In the genomic region with DNA sequence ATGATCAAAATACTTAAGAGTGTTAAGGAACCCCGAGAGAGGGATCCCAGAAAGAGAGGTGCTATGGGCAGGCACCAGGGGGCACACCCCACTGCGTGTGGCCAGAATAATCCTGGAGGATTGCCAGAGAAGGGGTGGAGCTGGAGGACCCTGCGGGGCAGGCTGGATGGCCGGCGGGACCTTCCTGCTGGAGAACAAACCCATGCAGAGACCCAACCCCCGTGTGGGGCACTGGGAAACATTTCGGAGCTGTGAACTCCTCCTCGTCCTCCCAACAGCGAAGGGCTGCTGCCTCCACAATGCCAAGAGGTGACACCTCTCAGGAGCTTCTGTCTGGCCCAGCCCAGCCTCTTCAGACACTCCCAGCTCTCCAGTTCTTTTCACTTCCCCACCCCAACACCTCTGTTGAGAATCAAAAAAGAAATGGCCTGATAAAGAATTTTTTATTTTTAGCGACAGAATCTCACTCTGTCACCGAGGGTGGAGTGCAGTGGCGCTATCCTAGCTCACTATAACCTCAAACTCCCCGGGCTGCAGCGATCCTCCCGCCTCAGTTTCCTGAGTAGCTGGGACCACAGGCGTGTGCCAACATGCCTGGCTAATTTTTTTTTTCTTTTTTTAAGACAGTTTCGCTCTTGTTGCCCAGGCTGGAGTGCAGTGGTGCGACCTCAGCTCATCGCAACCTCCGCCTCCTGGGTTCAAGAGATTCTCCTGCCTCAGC, we compare ENCODE assay signal across 8 cellular contexts. TPM values are rescaled to one million over a fixed set of nuclear protein-coding genes. Genes with fewer than 3 reads are reported as not detected.
DNase-seq lines count a peak whose midpoint lies in the region; ATAC-seq, FAIRE-seq and TF ChIP-seq lines count a peak whose summit lies in the region.

No MANE protein-coding gene starts in this region.

- no peak for TF ChIP-seq EP300 in GM12878 (IDR thresholded peaks at IDR 0.05; ENCODE audit: borderline replicate concordance in 1 of 2, control insufficient read depth in 1 of 2, low read depth in 2 of 2, low read length in 2 of 2)

- CTCF ChIA-PET in CD8-positive, alpha-beta memory T cell (lab: Charles Lee): interaction anchor here (0.8 to 2.9 kb wide), 10 partner anchors 13 to 120 kb away, joined by 3 to 11 read pairs (median 6); no protein-coding TSS in a partner anchor
- CTCF ChIA-PET in GM12878 (lab: Yijun Ruan, JAX): interaction anchor here (0.6 to 6.1 kb wide), 21 partner anchors 8 to 300 kb away, joined by 3 to 114 read pairs (median 4); a partner anchor contains a TSS

- peak in 1 of 5 donors; percentile 9 for DNase-seq in CD8-positive, alpha-beta memory T cell
- peak; percentile 54 for DNase-seq in MM.1S
- DNase-seq in GM12878 (ENCODE audit: low read depth, low spot score): no peak
- DNase-seq in left kidney (ENCODE audit: low read depth, low spot score): peak; percentile 49
- DNase-seq in GDM1 (lab: John Stamatoyannopoulos, UW): no peak
- DNase-seq in D721Med (ENCODE audit: insufficient read length, low spot score): no peak

- peak overlapping the region; percentile 53 for H2AFZ ChIP-seq in MM.1S (ENCODE audit: low read length)
- peak overlapping the region; percentile 49 for H2AFZ ChIP-seq in GM12878 (ENCODE audit: control insufficient read depth, low read depth, low read length)

- in situ Hi-C loops in GM12878 (cut with MboI): loop anchor here (5.0 kb wide), 1 partner anchor 85 kb away; no protein-coding TSS in a partner anchor

- peaks cover 10% of the 10 kb centered on the region for H3K4me1 ChIP-seq in CD8-positive, alpha-beta memory T cell (ENCODE audit: insufficient read depth, low read length)
- peaks cover 5% of the 10 kb centered on the region for H3K4me1 ChIP-seq in MM.1S (ENCODE audit: low read length)
- peaks cover 20% of the 10 kb centered on the region for H3K4me1 ChIP-seq in GM12878 (ENCODE audit: control insufficient read depth, insufficient read depth, low read length)

- H3K9me2 ChIP-seq in MM.1S (replicated peaks; ENCODE audit: insufficient read depth, low read length): no peaks in the 10 kb centered on the region

- H3K4me2 ChIP-seq in MM.1S (ENCODE audit: low read depth, low read length): peak overlapping the region; percentile 97
- H3K4me2 ChIP-seq in GM12878 (ENCODE audit: control insufficient read depth, insufficient read depth): peak overlapping the region; percentile 19

- H3F3A ChIP-seq in MM.1S (ENCODE audit: insufficient read depth, low read length): peaks cover 14% of the 10 kb centered on the region; the same call in 1 of the 2 replicates

- peaks cover 6 to 14% (median 6%) of the 10 kb centered on the region in 3 donors for H3K4me1 Mint-ChIP-seq in CD8-positive, alpha-beta memory T cell

- no peak overlapping the region for H3K27ac ChIP-seq in CD8-positive, alpha-beta memory T cell (ENCODE audit: low read depth, low read length)
- H3K27ac ChIP-seq in MM.1S (ENCODE audit: low read length): peak overlapping the region; percentile 31; the same call in 1 of the 2 replicates
- no peak overlapping the region for H3K27ac ChIP-seq in GM12878 (ENCODE audit: control insufficient read depth, insufficient read depth)

- POLR2A ChIA-PET in CD8-positive, alpha-beta memory T cell (lab: Charles Lee): interaction anchor here (0.7 kb wide), 1 partner anchor 1092 kb away, joined by 3 read pairs; no protein-coding TSS in a partner anchor
- POLR2A ChIA-PET in GM12878 (lab: Charles Lee): interaction anchor here (0.6 to 2.1 kb wide), 3 partner anchors 115 to 305 kb away, joined by 3 to 5 read pairs (median 3); no protein-coding TSS in a partner anchor

- no peaks in the 10 kb centered on the region for H3K27me3 ChIP-seq in CD8-positive, alpha-beta memory T cell (ENCODE audit: insufficient read depth, low read length, poor library complexity, severe bottlenecking)
- no peaks in the 10 kb centered on the region for H3K27me3 ChIP-seq in MM.1S (replicated peaks; ENCODE audit: insufficient read depth, low read length)
- H3K27me3 ChIP-seq in GM12878 (replicated peaks in 1 of 2; ENCODE audit: control insufficient read depth in 2 of 2, insufficient read depth in 2 of 2, low read length in 1 of 2): no peaks in the 10 kb centered on the region

- ATAC-seq in GM12878: peak; percentile 7; the same call in 2 of the 3 replicates
- no peak for ATAC-seq in HG02763 (IDR thresholded peaks at IDR 0.05; ENCODE audit: unreplicated experiment)
- no peak for ATAC-seq in GM18868 (IDR thresholded peaks at IDR 0.05; ENCODE audit: unreplicated experiment)

- H3K9ac ChIP-seq in MM.1S (ENCODE audit: low read length) (peak overlapping the region; percentile 19; the same call in 1 of the 2 replicates), GM12878 (ENCODE audit: control insufficient read depth, insufficient read depth, low read length) (no peak overlapping the region)

- WGBS in GM12878 (ENCODE audit: insufficient coverage, insufficient replicate concordance, low lambda C conversion rate, missing lambda C conversion rate): 37% methylated on average over 20 of the region's 20 CpGs

- no TSS peak for BruUV-seq in GM12878 (replicated peaks; lab: Mats Ljungman, UMichigan)

- peak overlapping the region in 2 of 8 donors; percentile 17 to 60 for H3K27ac Mint-ChIP-seq in CD8-positive, alpha-beta memory T cell

- RAD21 ChIA-PET in GM12878 (lab: Charles Lee; ENCODE audit: unreplicated experiment): interaction anchor here (0.6 to 2.7 kb wide), 17 partner anchors 22 to 310 kb away, joined by 3 to 16 read pairs (median 3); a partner anchor contains a TSS

- SMC1A ChIA-PET in GM12878 (lab: Charles Lee; ENCODE audit: uncharacterized antibody, unreplicated experiment): interaction anchor here (0.5 to 3.6 kb wide), 16 partner anchors 22 to 301 kb away, joined by 3 to 19 read pairs (median 4); no protein-coding TSS in a partner anchor

- H3K27me3 Mint-ChIP-seq in CD8-positive, alpha-beta memory T cell: peaks cover 4 to 7% of the 10 kb centered on the region in 2 donors

- no peak overlapping the region for H3K4me3 Mint-ChIP-seq in CD8-positive, alpha-beta memory T cell

- H3K36me3 ChIP-seq in CD8-positive, alpha-beta memory T cell (ENCODE audit: insufficient read depth, low read length): no peaks in the 10 kb centered on the region
- H3K36me3 ChIP-seq in MM.1S (replicated peaks; ENCODE audit: insufficient read depth, low read length) (no peaks in the 10 kb centered on the region), GM12878 (ENCODE audit: control insufficient read depth in 2 of 2, insufficient read depth in 2 of 2, low read length in 1 of 2) (no peaks in the 10 kb centered on the region)

- intact Hi-C loops in GM12878 (cut with micrococcal nuclease; ENCODE audit: unreplicated experiment): loop anchor here (5.0 to 10.0 kb wide), 2 partner anchors 35 to 163 kb away; a partner anchor contains a TSS

- H3K79me2 ChIP-seq in MM.1S (ENCODE audit: low read length) (no peaks in the 10 kb centered on the region), GM12878 (ENCODE audit: control insufficient read depth, insufficient read depth, low read length) (no peaks in the 10 kb centered on the region)

- peak; percentile 40; the same call in 1 of the 2 replicates for TF ChIP-seq RAD21 in GM12878 (IDR thresholded peaks at IDR 0.05; ENCODE audit: insufficient read depth, low read depth, low read length)

- peak; percentile 37 for TF ChIP-seq CTCF in MM.1S (IDR thresholded peaks at IDR 0.05; ENCODE audit: low read length)
- peak in 2 of 3 experiments; percentile 11 to 15; a peak in 1 of 6 replicates for TF ChIP-seq CTCF in GM12878 (IDR thresholded peaks at IDR 0.05 in 2 of 3, conservative IDR thresholded peaks at IDR 0.05 in 1 of 3; ENCODE audit: control insufficient read depth in 2 of 3, extremely low read depth in 1 of 3, insufficient read depth in 1 of 3, low read depth in 3 of 3, low read length in 3 of 3)
- TF ChIP-seq CTCF in D721Med (IDR thresholded peaks at IDR 0.05; ENCODE audit: insufficient read depth, missing control alignments): no peak

- no peak for TF ChIP-seq POLR2A in GM12878 (IDR thresholded peaks at IDR 0.05; ENCODE audit: low read depth, low read length)

- FAIRE-seq in GM12878 (lab: Jason Lieb, UNC) (no peak), D721Med (lab: Jason Lieb, UNC) (no peak)

- H4K20me1 ChIP-seq in MM.1S (ENCODE audit: insufficient read depth, low read length): no peaks in the 10 kb centered on the region
- H4K20me1 ChIP-seq in GM12878 (ENCODE audit: control insufficient read depth, insufficient read depth): no peaks in the 10 kb centered on the region

- H3K36me3 Mint-ChIP-seq in CD8-positive, alpha-beta memory T cell: no peaks in the 10 kb centered on the region

- H3K9me3 ChIP-seq in CD8-positive, alpha-beta memory T cell (ENCODE audit: low read length): no peaks in the 10 kb centered on the region
- no peaks in the 10 kb centered on the region for H3K9me3 ChIP-seq in MM.1S (replicated peaks; ENCODE audit: insufficient read depth, low read length)
- H3K9me3 ChIP-seq in GM12878 (replicated peaks; ENCODE audit: control insufficient read depth, insufficient read depth, low read length): no peaks in the 10 kb centered on the region

- no peaks in the 10 kb centered on the region for H3K9me3 Mint-ChIP-seq in CD8-positive, alpha-beta memory T cell

- peak overlapping the region; percentile 12 for H3K4me3 ChIP-seq in CD8-positive, alpha-beta memory T cell (ENCODE audit: low read length)
- H3K4me3 ChIP-seq in MM.1S (ENCODE audit: low read length) (peak overlapping the region; percentile 59), GM12878 (peak overlapping the region; percentile 5; the same call in 1 of the 2 replicates)

RNA-seq across cellular contexts. Expression of a gene that starts 25.6 kb away (rescaled TPM):
- total RNA-seq in CD8-positive, alpha-beta memory T cell: 1 to 10 TPM; 1.7 to 1.9 TPM
- polyA plus RNA-seq in CD8-positive, alpha-beta memory T cell: 1.1 TPM
- total RNA-seq in GM12878 (2013; cell fraction: nucleolus; rRNA removed): not detected in 2 replicates
- total RNA-seq in GM12878 (2014; rRNA removed) (2.1 and 2.7 TPM in 2 replicates), GM12878 (2014; rRNA removed; fragmentation: Illumina TruSeq; extraction: Trizol) (0.72 and 0.83 TPM in 2 replicates), GM12878 (2021) (2.2 and 2.6 TPM in 2 replicates)
- polyA plus RNA-seq in GM12878 (2011; ENCODE audit: low read depth): 0.26 TPM
- polyA plus RNA-seq in GM12878 (2011; rRNA removed) (0.12 TPM in 1 of 2 replicates, not detected in the other), GM12878 (2014; fragmentation: Illumina TruSeq; extraction: Trizol) (0.17 and 0.84 TPM in 2 replicates), GM12878 (2014; fragmentation: Nextera tagmentation; extraction: Ambion mirVana) (under 1 TPM in 1 of 2 experiments, not detected in 1; 0.15 TPM), GM12878 (2014; rRNA removed) (2.6 and 3.7 TPM in 2 replicates), GM12878 (2016; fragmentation: Nextera tagmentation; extraction: Ambion mirVana) (1 to 10 TPM; 1.9 to 2.0 TPM)
- 0.09 and 0.12 TPM in 2 replicates for polyA plus RNA-seq in GM12878 (2011; cell fraction: cytosol; rRNA removed)
- 0.24 TPM in 1 of 2 replicates, not detected in the other for polyA plus RNA-seq in GM12878 (2011; cell fraction: nucleus; rRNA removed)
- polyA plus RNA-seq in GM12878 (2012): 2.3 and 2.8 TPM in 2 replicates
- polyA minus RNA-seq in GM12878 (2011; rRNA and poly(A)+ RNA removed): not detected in 2 replicates
- 1.4 and 1.9 TPM in 2 replicates for polyA minus RNA-seq in GM12878 (2011; cell fraction: cytosol; rRNA and poly(A)+ RNA removed)
- 0.24 and 0.67 TPM in 2 replicates for polyA minus RNA-seq in GM12878 (2011; cell fraction: nucleus; rRNA and poly(A)+ RNA removed)

RNA-seq across cellular contexts. Expression of a gene that starts 36.8 kb away (rescaled TPM):
- 100 to 1,000 TPM; 101 to 107 TPM for total RNA-seq in CD8-positive, alpha-beta memory T cell
- polyA plus RNA-seq in CD8-positive, alpha-beta memory T cell: 20.4 TPM
- total RNA-seq in GM12878 (2013; cell fraction: nucleolus; rRNA removed): 275 and 292 TPM in 2 replicates
- 32.5 and 41.1 TPM in 2 replicates for total RNA-seq in GM12878 (2014; rRNA removed)
- 41.0 and 42.0 TPM in 2 replicates for total RNA-seq in GM12878 (2014; rRNA removed; fragmentation: Illumina TruSeq; extraction: Trizol)
- total RNA-seq in GM12878 (2021): 62.0 and 69.3 TPM in 2 replicates
- polyA plus RNA-seq in GM12878 (2011; ENCODE audit: low read depth): 35.7 TPM
- 34.2 and 66.1 TPM in 2 replicates for polyA plus RNA-seq in GM12878 (2011; rRNA removed)
- 57.6 and 60.4 TPM in 2 replicates for polyA plus RNA-seq in GM12878 (2011; cell fraction: cytosol; rRNA removed)
- 202 and 220 TPM in 2 replicates for polyA plus RNA-seq in GM12878 (2011; cell fraction: nucleus; rRNA removed)
- 48.6 and 55.0 TPM in 2 replicates for polyA plus RNA-seq in GM12878 (2012)
- 53.7 and 65.7 TPM in 2 replicates for polyA plus RNA-seq in GM12878 (2014; fragmentation: Illumina TruSeq; extraction: Trizol)
- 10 to 100 TPM; 10.5 to 13.0 TPM for polyA plus RNA-seq in GM12878 (2014; fragmentation: Nextera tagmentation; extraction: Ambion mirVana)
- 43.2 and 49.2 TPM in 2 replicates for polyA plus RNA-seq in GM12878 (2014; rRNA removed)
- 10 to 100 TPM; 19.0 to 21.8 TPM for polyA plus RNA-seq in GM12878 (2016; fragmentation: Nextera tagmentation; extraction: Ambion mirVana)
- polyA minus RNA-seq in GM12878 (2011; rRNA and poly(A)+ RNA removed): 111 and 140 TPM in 2 replicates
- polyA minus RNA-seq in GM12878 (2011; cell fraction: cytosol; rRNA and poly(A)+ RNA removed): 40.4 and 41.4 TPM in 2 replicates
- 62.4 and 103 TPM in 2 replicates for polyA minus RNA-seq in GM12878 (2011; cell fraction: nucleus; rRNA and poly(A)+ RNA removed)

RNA-seq across cellular contexts. Expression of a gene that starts 59.3 kb away (rescaled TPM):
- total RNA-seq in CD8-positive, alpha-beta memory T cell: not detected
- not detected for polyA plus RNA-seq in CD8-positive, alpha-beta memory T cell
- 0.10 and 0.48 TPM in 2 replicates for total RNA-seq in GM12878 (2013; cell fraction: nucleolus; rRNA removed)
- total RNA-seq in GM12878 (2014; rRNA removed): 2.0 and 2.3 TPM in 2 replicates
- 0.78 and 1.1 TPM in 2 replicates for total RNA-seq in GM12878 (2014; rRNA removed; fragmentation: Illumina TruSeq; extraction: Trizol)
- total RNA-seq in GM12878 (2021): 1.4 and 1.6 TPM in 2 replicates
- 0.14 TPM for polyA plus RNA-seq in GM12878 (2011; ENCODE audit: low read depth)
- polyA plus RNA-seq in GM12878 (2011; rRNA removed): not detected in 2 replicates
- polyA plus RNA-seq in GM12878 (2011; cell fraction: cytosol; rRNA removed): 0.01 and 0.02 TPM in 2 replicates
- 0.09 TPM in 1 of 2 replicates, not detected in the other for polyA plus RNA-seq in GM12878 (2011; cell fraction: nucleus; rRNA removed)
- polyA plus RNA-seq in GM12878 (2012): 0.54 and 0.87 TPM in 2 replicates
- polyA plus RNA-seq in GM12878 (2014; fragmentation: Illumina TruSeq; extraction: Trizol): 0.06 and 0.65 TPM in 2 replicates
- under 1 TPM; 0.02 to 0.11 TPM for polyA plus RNA-seq in GM12878 (2014; fragmentation: Nextera tagmentation; extraction: Ambion mirVana)
- 1.3 and 1.4 TPM in 2 replicates for polyA plus RNA-seq in GM12878 (2014; rRNA removed)
- under 1 TPM; 0.59 to 0.84 TPM for polyA plus RNA-seq in GM12878 (2016; fragmentation: Nextera tagmentation; extraction: Ambion mirVana)
- 0.05 and 0.07 TPM in 2 replicates for polyA minus RNA-seq in GM12878 (2011; rRNA and poly(A)+ RNA removed)
- polyA minus RNA-seq in GM12878 (2011; cell fraction: cytosol; rRNA and poly(A)+ RNA removed): 0.21 TPM in 1 of 2 replicates, not detected in the other
- polyA minus RNA-seq in GM12878 (2011; cell fraction: nucleus; rRNA and poly(A)+ RNA removed): 0.12 and 0.29 TPM in 2 replicates

Comparison
In these comparisons a context has a peak if more than half of its experiments do, and no peak if none do; other contexts are left out.
1. DNase-seq: peak in MM.1S (single experiment) and left kidney (single experiment); none in GM12878 (single experiment), GDM1 (single experiment) and D721Med (single experiment).
2. H3K4me3 ChIP-seq: peak in every context shown above with its lines; median percentile 59 in MM.1S; 12 in CD8-positive, alpha-beta memory T cell; 5 in GM12878.